14 cellular contexts compared by ENCODE assay signal in genomic region chr15:66657062-66658020, GRCh38. TPM values are rescaled to one million over a fixed set of nuclear protein-coding genes. Genes with fewer than 3 reads are reported as not detected.
DNase-seq lines count a peak whose midpoint lies in the region; ATAC-seq and TF ChIP-seq lines count a peak whose summit lies in the region.
"Had no signal": no experiment of that assay in that cellular context is flagged by ENCODE, and none has a peak within 500 bp of the region (broad histone marks: within the 10 kb centered on the region; RNA-seq: fewer than 3 reads in every experiment).

No MANE protein-coding gene starts in this region.

- H3K27me3 ChIP-seq in H7 (ENCODE audit: control insufficient read depth, insufficient read depth, low read length) (no peaks in the 10 kb centered on the region), iPS DF 6.9 (ENCODE audit: control insufficient read depth, insufficient read depth, low read length) (no peaks in the 10 kb centered on the region)

- no peak overlapping the region for H3K4me3 ChIP-seq in H7 (ENCODE audit: insufficient read depth, low read depth, low read length)
- H3K4me3 ChIP-seq in iPS DF 6.9 (ENCODE audit: low read length): no peak overlapping the region

- WGBS in iPS DF 6.9 (ENCODE audit: insufficient coverage, insufficient read length): no CpG with 5 or more reads among the region's 9 CpGs

- H3K27me3 Mint-ChIP-seq in osteocyte (ENCODE audit: unreplicated experiment): no peaks in the 10 kb centered on the region

- ATAC-seq in GM21360 (IDR thresholded peaks at IDR 0.05; ENCODE audit: unreplicated experiment): no peak
- ATAC-seq: HCT116 had no signal

- DNase-seq in H7 (peak; percentile 88), iPS DF 6.9 (ENCODE audit: low read depth, low spot score) (peak; percentile 52), osteocyte (ENCODE audit: extremely low spot score, unreplicated experiment) (no peak), NCI-H446 (lab: John Stamatoyannopoulos, UW) (no peak), C1 segment of cervical spinal cord (lab: John Stamatoyannopoulos, UW) (no peak)
- no peak for DNase-seq in activated naive CD4-positive, alpha-beta T cell treated with anti-CD3 and anti-CD28 coated beads, Interleukin-2, amount 50 U/mL, for 16 hours
- DNase-seq: activated CD4-positive, alpha-beta memory T cell treated with anti-CD3 and anti-CD28 coated beads, Interleukin-2, amount 10 ng/mL, durations not matched to agents 7 days and 5 days; activated effector memory CD4-positive, alpha-beta T cell treated with anti-CD3 and anti-CD28 coated beads, Interleukin-2, amount 50 U/mL, for 16 hours; CD4-positive, CD25-positive, alpha-beta regulatory T cell; NCI-H446 treated with DMSO at 0.1 percent for 48 hours had no signal

- no peak for TF ChIP-seq CTCF in VCaP (conservative IDR thresholded peaks at IDR 0.05)
- no peak for TF ChIP-seq CTCF in osteocyte (IDR thresholded peaks at IDR 0.05)

- H3K4me1 ChIP-seq in iPS DF 6.9 (ENCODE audit: control insufficient read depth, insufficient read depth, low read length): peaks cover 10% of the 10 kb centered on the region

- peaks cover 19% of the 10 kb centered on the region for H3K4me1 Mint-ChIP-seq in osteocyte (ENCODE audit: unreplicated experiment)

- no peak overlapping the region for H3K4me3 Mint-ChIP-seq in osteocyte (ENCODE audit: unreplicated experiment)
- H3K4me3 Mint-ChIP-seq: activated CD4-positive, alpha-beta memory T cell treated with anti-CD3 and anti-CD28 coated beads, Interleukin-2, amount 10 ng/mL, durations not matched to agents 7 days and 5 days; stimulated activated naive CD8-positive, alpha-beta T cell treated with anti-CD3 and anti-CD28 coated beads, Interleukin-15, Interleukin-2, amounts not matched to agents 100 ng/mL and 50 ng/mL, for 24 hours had no signal

- H3K9me3 ChIP-seq in iPS DF 6.9 (ENCODE audit: control insufficient read depth, insufficient read depth, low read length): no peaks in the 10 kb centered on the region

- H3K36me3 ChIP-seq in H7 (replicated peaks; ENCODE audit: control insufficient read depth, insufficient read depth, low read length) (no peaks in the 10 kb centered on the region), iPS DF 6.9 (ENCODE audit: control insufficient read depth, insufficient read depth, low read length) (no peaks in the 10 kb centered on the region)

- H3K9me3 Mint-ChIP-seq in osteocyte (ENCODE audit: unreplicated experiment): no peaks in the 10 kb centered on the region
- H3K9me3 Mint-ChIP-seq: activated CD4-positive, alpha-beta memory T cell treated with anti-CD3 and anti-CD28 coated beads, Interleukin-2, amount 10 ng/mL, durations not matched to agents 7 days and 5 days; CD4-positive, CD25-positive, alpha-beta regulatory T cell; stimulated activated naive CD8-positive, alpha-beta T cell treated with anti-CD3 and anti-CD28 coated beads, Interleukin-15, Interleukin-2, amounts not matched to agents 100 ng/mL and 50 ng/mL, for 24 hours had no signal

- H3K27ac ChIP-seq in VCaP: peak overlapping the region; percentile 99; the same call in 1 of the 2 replicates
- no peak overlapping the region for H3K27ac ChIP-seq in iPS DF 6.9 (ENCODE audit: low read length)

- H3K27ac Mint-ChIP-seq in osteocyte (ENCODE audit: unreplicated experiment): peak overlapping the region; percentile 83
- H3K27ac Mint-ChIP-seq: activated CD4-positive, alpha-beta memory T cell treated with anti-CD3 and anti-CD28 coated beads, Interleukin-2, amount 10 ng/mL, durations not matched to agents 7 days and 5 days; stimulated activated naive CD8-positive, alpha-beta T cell treated with anti-CD3 and anti-CD28 coated beads, Interleukin-15, Interleukin-2, amounts not matched to agents 100 ng/mL and 50 ng/mL, for 24 hours had no signal

- H3K36me3 Mint-ChIP-seq in osteocyte (ENCODE audit: unreplicated experiment): no peaks in the 10 kb centered on the region
- H3K36me3 Mint-ChIP-seq: CD4-positive, CD25-positive, alpha-beta regulatory T cell had no signal

RNA-seq across cellular contexts. Expression of gene SMAD6, which starts 44.7 kb away (rescaled TPM):
- 24.8 and 25.4 TPM in 2 replicates for total RNA-seq in H7 (2014; rRNA removed; shearing (Covaris generic))
- 14.6 and 17.5 TPM in 2 replicates for total RNA-seq in osteocyte

Comparison
In these comparisons a context has a peak if more than half of its experiments do, and no peak if none do; other contexts are left out.
1. DNase-seq: peak in H7 (single experiment) and iPS DF 6.9 (single experiment); none in osteocyte (single experiment), NCI-H446 (0 of 2), C1 segment of cervical spinal cord (0 of 14) and activated naive CD4-positive, alpha-beta T cell treated with anti-CD3 and anti-CD28 coated beads, Interleukin-2, amount 50 U/mL, for 16 hours (single experiment).